1 cellular context compared by ENCODE assay signal in genomic region chr1:23555949-23556640, GRCh38.
TF ChIP-seq lines count a peak whose summit lies in the region.

No MANE protein-coding gene starts in this region.

TF ChIP-seq in K562, 482 proteins besides CTCF, POLR2A, EP300 and RAD21 (continued from another document and continues in another):
- TF ChIP-seq CHAMP1 (IDR thresholded peaks at IDR 0.05) (no peak), KAT2B (IDR thresholded peaks at IDR 0.05; ENCODE audit: low read depth, low read length) (no peak), ZNF217 (CRISPR knock-in tag; IDR thresholded peaks at IDR 0.05) (no peak), CLOCK (CRISPR knock-in tag; IDR thresholded peaks at IDR 0.05; ENCODE audit: borderline replicate concordance) (no peak), ZNF143 (CRISPR knock-in tag; IDR thresholded peaks at IDR 0.05) (no peak), PKNOX1 (IDR thresholded peaks at IDR 0.05) (peak; percentile 30; the same call in 1 of the 2 replicates), ESRRA (IDR thresholded peaks at IDR 0.05; ENCODE audit: borderline replicate concordance, low read depth) (peak; percentile 68), ZNF75A (CRISPR knock-in tag; IDR thresholded peaks at IDR 0.05) (no peak), ZNF518B (CRISPR knock-in tag; IDR thresholded peaks at IDR 0.05) (no peak), GABPB2 (CRISPR knock-in tag; conservative IDR thresholded peaks at IDR 0.05) (no peak), ELF1 (tag; IDR thresholded peaks at IDR 0.05) (no peak), PHB2 (IDR thresholded peaks at IDR 0.05; ENCODE audit: low read depth) (no peak), BHLHE40 (IDR thresholded peaks at IDR 0.05; ENCODE audit: low read length) (no peak), ZNF324 (CRISPR knock-in tag; IDR thresholded peaks at IDR 0.05) (no peak), TFE3 (CRISPR knock-in tag; IDR thresholded peaks at IDR 0.05) (no peak), ZNF395 (CRISPR knock-in tag; IDR thresholded peaks at IDR 0.05) (no peak), MAFK (IDR thresholded peaks at IDR 0.05; ENCODE audit: low read length) (peak; percentile 13; the same call in 1 of the 2 replicates), PHF21A (IDR thresholded peaks at IDR 0.05; ENCODE audit: borderline replicate concordance, low read depth) (no peak), SIN3A (IDR thresholded peaks at IDR 0.05; ENCODE audit: borderline replicate concordance in 2 of 2, control insufficient read depth in 1 of 2, low read depth in 2 of 2, low read length in 2 of 2) (peak in 1 of 2 experiments; percentile 33; a peak in 1 of 4 replicates), HDAC1 (IDR thresholded peaks at IDR 0.05) (peak in 1 of 2 experiments; percentile 9; a peak in 1 of 4 replicates), ZNF23 (CRISPR knock-in tag; IDR thresholded peaks at IDR 0.05) (no peak), RBM14 (IDR thresholded peaks at IDR 0.05; ENCODE audit: borderline replicate concordance, insufficient read depth, low read depth, low read length) (no peak), STAT5A (IDR thresholded peaks at IDR 0.05; ENCODE audit: borderline replicate concordance, low read length) (no peak), ARID1B (IDR thresholded peaks at IDR 0.05) (no peak), KDM2B (CRISPR knock-in tag; IDR thresholded peaks at IDR 0.05) (no peak), ZNF639 (CRISPR knock-in tag; conservative IDR thresholded peaks at IDR 0.05 in 1 of 2, IDR thresholded peaks at IDR 0.05 in 1 of 2) (0 out of 4 replicates have a peak, but pooled peaks of 1 of the 2 experiments have one; percentile 40), ETS2 (tag; IDR thresholded peaks at IDR 0.05; ENCODE audit: borderline replicate concordance, poor library complexity, severe bottlenecking) (no peak), ZNF282 (CRISPR knock-in tag; IDR thresholded peaks at IDR 0.05) (no peak), TBL1XR1 (IDR thresholded peaks at IDR 0.05; ENCODE audit: low read length in 2 of 2) (0 out of 4 replicates have a peak, but pooled peaks of 1 of the 2 experiments have one; percentile 39), MCM2 (IDR thresholded peaks at IDR 0.05; ENCODE audit: low read depth) (no peak), WHSC1 (IDR thresholded peaks at IDR 0.05; ENCODE audit: low read length) (peak; percentile 56), CREB1 (IDR thresholded peaks at IDR 0.05) (no peak), CREB1 (CRISPR knock-in tag; IDR thresholded peaks at IDR 0.05) (no peak), ZNF280A (IDR thresholded peaks at IDR 0.05; ENCODE audit: low read depth, partially characterized antibody) (no peak), PPARD (CRISPR knock-in tag; IDR thresholded peaks at IDR 0.05) (no peak), SOX6 (IDR thresholded peaks at IDR 0.05) (no peak), ZNF592 (IDR thresholded peaks at IDR 0.05) (peak; percentile 46; the same call in 1 of the 2 replicates), HMGXB4 (CRISPR knock-in tag; IDR thresholded peaks at IDR 0.05) (no peak)
